ENCODE assay signal across 32 cellular contexts in the genomic region with DNA sequence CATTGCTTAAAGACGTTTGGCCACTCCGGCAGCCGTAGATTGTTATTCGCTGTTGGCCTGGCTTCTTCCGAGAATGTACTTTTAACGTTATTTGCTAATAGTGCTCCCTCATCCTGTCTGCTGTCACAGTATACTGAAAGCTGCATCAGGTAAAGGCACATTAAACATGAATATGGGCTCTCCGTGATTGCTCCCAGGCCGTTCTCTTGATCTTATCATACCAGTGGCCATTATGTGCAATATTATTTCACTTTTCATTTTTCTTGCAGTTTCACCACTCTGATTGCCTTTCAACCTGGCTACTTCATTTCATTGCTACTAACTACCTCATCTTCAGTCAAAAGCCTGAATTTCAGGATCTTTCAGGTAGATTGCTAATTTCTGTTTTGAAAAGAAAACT.
"Had no signal": no experiment of that assay in that cellular context is flagged by ENCODE, and none has a peak within 500 bp of the region (broad histone marks: within the 10 kb centered on the region; RNA-seq: fewer than 3 reads in every experiment).

No MANE protein-coding gene starts in this region.

- H3K9me3 ChIP-seq: ascending aorta, MG63, Peyer's patch, SJSA1 had no signal

- H3K4me1 Mint-ChIP-seq: activated CD4-positive, alpha-beta T cell treated with anti-CD3 and anti-CD28 coated beads, Interleukin-2, amount 10 ng/mL, durations not matched to agents 24 days and 14 days; activated T-helper 17 cell treated with anti-CD3 and anti-CD28 coated beads, Interleukin-2, amount 50 U/mL, for 72 hours had no signal

- H3K4me3 ChIP-seq: ascending aorta, MG63, Peyer's patch, SJSA1 had no signal

- ATAC-seq: activated CD8-positive, alpha-beta T cell treated with anti-CD3 and anti-CD28 coated beads for 36 hours; activated T-cell treated with anti-CD3 and anti-CD28 coated beads, Interleukin-2, amount 50 U/mL, for 72 hours; activated T-helper 17 cell treated with anti-CD3 and anti-CD28 coated beads, Interleukin-2, amount 50 U/mL, for 72 hours had no signal

- H3K27me3 Mint-ChIP-seq: activated CD8-positive, alpha-beta T cell treated with anti-CD3 and anti-CD28 coated beads for 36 hours; activated naive CD4-positive, alpha-beta T cell treated with anti-CD3 and anti-CD28 coated beads, Interleukin-2, amount 50 U/mL, for 24 hours; activated T-helper 17 cell treated with anti-CD3 and anti-CD28 coated beads, Interleukin-2, amount 50 U/mL, for 72 hours had no signal

- H3K9me3 Mint-ChIP-seq: activated CD4-positive, alpha-beta T cell treated with anti-CD3 and anti-CD28 coated beads, Interleukin-2, amount 10 ng/mL, durations not matched to agents 24 days and 14 days; activated CD8-positive, alpha-beta T cell treated with anti-CD3 and anti-CD28 coated beads for 36 hours; activated naive CD4-positive, alpha-beta T cell treated with anti-CD3 and anti-CD28 coated beads, Interleukin-2, amount 50 U/mL, for 24 hours; activated naive CD8-positive, alpha-beta T cell treated with anti-CD3 and anti-CD28 coated beads, Interleukin-2, amount 10 ng/mL, durations not matched to agents 7 days and 5 days; activated T-cell treated with anti-CD3 and anti-CD28 coated beads, Interleukin-2, amount 50 U/mL, for 72 hours; activated T-helper 17 cell treated with anti-CD3 and anti-CD28 coated beads, Interleukin-2, amount 50 U/mL, for 72 hours had no signal

- H3K36me3 Mint-ChIP-seq: activated naive CD4-positive, alpha-beta T cell treated with anti-CD3 and anti-CD28 coated beads, Interleukin-2, amount 50 U/mL, for 24 hours; activated naive CD8-positive, alpha-beta T cell treated with anti-CD3 and anti-CD28 coated beads, Interleukin-2, amount 10 ng/mL, durations not matched to agents 7 days and 5 days had no signal

- H3K4me1 ChIP-seq: ascending aorta had no signal

- DNase-seq: activated CD4-positive, alpha-beta T cell treated with anti-CD3 and anti-CD28 coated beads, Interleukin-2, amount 10 ng/mL, durations not matched to agents 24 days and 14 days; activated CD4-positive, alpha-beta T cell treated with anti-CD3 and anti-CD28 coated beads, Interleukin-2, amount 50 U/mL, for 4 hours; activated CD8-positive, alpha-beta T cell treated with anti-CD3 and anti-CD28 coated beads for 36 hours; activated gamma-delta T cell; activated naive CD4-positive, alpha-beta T cell treated with Interleukin-2 at 50 U/mL for 16 hours; activated naive CD8-positive, alpha-beta T cell treated with anti-CD3 and anti-CD28 coated beads, Interleukin-2, amount 10 ng/mL, durations not matched to agents 7 days and 5 days; activated T-cell treated with anti-CD3 and anti-CD28 coated beads, Interleukin-2, amount 50 U/mL, for 1 hour; activated T-cell treated with anti-CD3 and anti-CD28 coated beads, Interleukin-2, amount 50 U/mL, for 72 hours; amygdala; Kasumi-1; KG1; NCI-H1048; NCI-H1105 treated with DMSO at 0.1 percent for 48 hours; NCI-H1436; NCI-H1694; NCI-H2029 treated with DMSO at 0.1 percent for 48 hours; NCI-H2107; NCI-H2171; NCI-H2227 treated with DMSO at 0.1 percent for 48 hours; NCI-H446 treated with DMSO at 0.1 percent for 48 hours; NCI-H524; NCI-H69; NCI-H82; Peyer's patch; RPMI8226; SHP77 treated with DMSO at 0.1 percent for 48 hours; T1000 had no signal

- H3K27ac Mint-ChIP-seq: activated CD4-positive, alpha-beta T cell treated with anti-CD3 and anti-CD28 coated beads, Interleukin-2, amount 10 ng/mL, durations not matched to agents 24 days and 14 days; activated CD8-positive, alpha-beta T cell treated with anti-CD3 and anti-CD28 coated beads for 36 hours; activated naive CD4-positive, alpha-beta T cell treated with anti-CD3 and anti-CD28 coated beads, Interleukin-2, amount 50 U/mL, for 24 hours; activated naive CD8-positive, alpha-beta T cell treated with anti-CD3 and anti-CD28 coated beads, Interleukin-2, amount 10 ng/mL, durations not matched to agents 7 days and 5 days; activated T-cell treated with anti-CD3 and anti-CD28 coated beads, Interleukin-2, amount 50 U/mL, for 72 hours; activated T-helper 17 cell treated with anti-CD3 and anti-CD28 coated beads, Interleukin-2, amount 50 U/mL, for 72 hours had no signal

- H3K27me3 ChIP-seq: ascending aorta, MG63, Peyer's patch, SJSA1 had no signal

- H3K27ac ChIP-seq: ascending aorta, Peyer's patch, SJSA1 had no signal

- H3K4me3 Mint-ChIP-seq: activated CD4-positive, alpha-beta T cell treated with anti-CD3 and anti-CD28 coated beads, Interleukin-2, amount 10 ng/mL, durations not matched to agents 24 days and 14 days; activated CD8-positive, alpha-beta T cell treated with anti-CD3 and anti-CD28 coated beads for 36 hours; activated naive CD4-positive, alpha-beta T cell treated with anti-CD3 and anti-CD28 coated beads, Interleukin-2, amount 50 U/mL, for 24 hours; activated naive CD8-positive, alpha-beta T cell treated with anti-CD3 and anti-CD28 coated beads, Interleukin-2, amount 10 ng/mL, durations not matched to agents 7 days and 5 days; activated T-cell treated with anti-CD3 and anti-CD28 coated beads, Interleukin-2, amount 50 U/mL, for 72 hours; activated T-helper 17 cell treated with anti-CD3 and anti-CD28 coated beads, Interleukin-2, amount 50 U/mL, for 72 hours had no signal
